In the genomic region with DNA sequence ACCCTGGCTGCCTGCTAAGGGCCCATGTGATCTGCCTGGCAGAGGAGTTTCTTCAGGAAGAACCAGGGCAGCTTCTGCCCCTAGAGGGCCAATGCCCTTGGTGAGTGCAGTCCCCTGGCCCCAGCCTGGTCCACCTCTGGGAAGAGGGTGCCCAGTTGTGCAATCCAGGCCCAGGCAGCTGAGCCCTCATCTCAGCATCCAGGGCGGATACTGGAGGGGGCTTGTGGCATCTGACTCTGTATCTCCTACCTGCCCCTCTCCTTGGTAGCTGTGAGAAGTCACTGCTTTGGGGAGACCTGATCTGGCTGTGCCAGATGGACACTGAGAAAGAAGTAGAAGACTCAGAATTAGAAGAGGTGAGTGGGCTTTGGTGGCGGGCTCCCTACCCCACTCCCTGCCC, we compare ENCODE assay signal across 8 cellular contexts. TPM values are rescaled to one million over a fixed set of nuclear protein-coding genes. Genes with fewer than 3 reads are reported as not detected.
DNase-seq lines count a peak whose midpoint lies in the region; ATAC-seq and TF ChIP-seq lines count a peak whose summit lies in the region.
"Not testable (repeated sequence)": the region's sequence is repeated elsewhere in the genome, so short reads cannot be mapped to it uniquely, and the experiment has no call there.
"Had no signal": no experiment of that assay in that cellular context is flagged by ENCODE, and none has a peak within 500 bp of the region (broad histone marks: within the 10 kb centered on the region; RNA-seq: fewer than 3 reads in every experiment).

No MANE protein-coding gene starts in this region.

- not testable (repeated sequence) for H3K4me3 Mint-ChIP-seq in type B pancreatic cell

- H3K36me3 ChIP-seq in RWPE2 (ENCODE audit: low read depth); right lobe of liver: not testable (repeated sequence)

- intact Hi-C loops in Right ventricle myocardium inferior (cut with DNase I); right lobe of liver (cut with DNase I): not testable (repeated sequence)

- H3K27ac Mint-ChIP-seq in type B pancreatic cell: not testable (repeated sequence)

- DNase-seq in RWPE2 (ENCODE audit: low spot score) (peak; percentile 30), Right ventricle myocardium inferior (ENCODE audit: missing footprints) (peak; percentile 28), right lobe of liver (peak in 2 of 3 donors; percentile 15 to 37), type B pancreatic cell (ENCODE audit: extremely low spot score, unreplicated experiment) (peak; percentile 16)
- peak; percentile 49 for DNase-seq in activated CD8-positive, alpha-beta memory T cell treated with anti-CD3 and anti-CD28 coated beads for 24 hours
- DNase-seq in activated effector memory CD4-positive, alpha-beta T cell treated with anti-CD3 and anti-CD28 coated beads, Interleukin-2, amount 50 U/mL, for 16 hours: peak; percentile 61
- peak; percentile 1 for DNase-seq in stimulated activated CD4-positive, alpha-beta T cell treated with anti-CD3 and anti-CD28 coated beads, Interleukin-1b, Interleukin-23, amount 100 ng/mL, for 48 hours

- not testable (repeated sequence) for H3K4me1 Mint-ChIP-seq in type B pancreatic cell (ENCODE audit: unreplicated experiment)

- H3K36me3 Mint-ChIP-seq in type B pancreatic cell: not testable (repeated sequence)

- H3K27me3 ChIP-seq in RWPE2 (ENCODE audit: insufficient read depth, poor library complexity, severe bottlenecking); right lobe of liver: not testable (repeated sequence)

- no CpG with 5 or more reads among the region's 2 CpGs for WGBS in right lobe of liver (ENCODE audit: insufficient coverage, low coverage, low lambda C conversion rate, missing lambda C conversion rate)

- not testable (repeated sequence) for H3K9me3 ChIP-seq in RWPE2 (ENCODE audit: severe bottlenecking); right lobe of liver

- H3K27me3 Mint-ChIP-seq in type B pancreatic cell: not testable (repeated sequence)

- TF ChIP-seq POLR2A in right lobe of liver (IDR thresholded peaks at IDR 0.05): not testable (repeated sequence)

- H3K4me1 ChIP-seq in RWPE2 (ENCODE audit: insufficient read depth, poor library complexity, severe bottlenecking); right lobe of liver: not testable (repeated sequence)

- not testable (repeated sequence) for H3K9me3 Mint-ChIP-seq in type B pancreatic cell

- not testable (repeated sequence) for ATAC-seq in RWPE2 (ENCODE audit: low read depth); Right ventricle myocardium inferior; right lobe of liver

- TF ChIP-seq CTCF in RWPE2 (IDR thresholded peaks at IDR 0.05; ENCODE audit: poor library complexity, severe bottlenecking); right lobe of liver (IDR thresholded peaks at IDR 0.05); type B pancreatic cell (conservative IDR thresholded peaks at IDR 0.05): not testable (repeated sequence)

- H3K4me3 ChIP-seq in RWPE2 (ENCODE audit: severe bottlenecking); right lobe of liver: not testable (repeated sequence)

- not testable (repeated sequence) for H3K27ac ChIP-seq in RWPE2 (ENCODE audit: poor library complexity, severe bottlenecking); right lobe of liver

RNA-seq across cellular contexts. Expression of a gene that starts 2.1 kb away (rescaled TPM):
- total RNA-seq in Right ventricle myocardium inferior (3.4 TPM), right lobe of liver (1 to 10 TPM in 4 of 6 experiments, under 1 TPM in 2; 0.33 to 9.9 (median 3.9) TPM), type B pancreatic cell (ENCODE audit: low replicate concordance) (3.5 and 3.6 TPM in 2 replicates)

RNA-seq across cellular contexts. Expression of a gene that starts 3.3 kb away (rescaled TPM):
- total RNA-seq in Right ventricle myocardium inferior (17.7 TPM), right lobe of liver (10 to 100 TPM; 14.4 to 37.8 (median 25.5) TPM), type B pancreatic cell (ENCODE audit: low replicate concordance) (32.9 and 39.6 TPM in 2 replicates)

RNA-seq across cellular contexts. Expression of a gene that starts 3.5 kb away (rescaled TPM):
- total RNA-seq in Right ventricle myocardium inferior (2.1 TPM), right lobe of liver (1 to 10 TPM; 1.7 to 6.6 (median 2.7) TPM), type B pancreatic cell (ENCODE audit: low replicate concordance) (2.5 and 6.0 TPM in 2 replicates)

RNA-seq across cellular contexts. Expression of a gene that starts 48.5 kb away (rescaled TPM):
- total RNA-seq in Right ventricle myocardium inferior (15.0 TPM), right lobe of liver (10 to 100 TPM in 5 of 6 experiments, 1 to 10 TPM in 1; 7.3 to 39.3 (median 17.4) TPM), type B pancreatic cell (ENCODE audit: low replicate concordance) (40.1 and 50.2 TPM in 2 replicates)

RNA-seq across cellular contexts. Expression of a gene that starts 51.1 kb away (rescaled TPM):
- 0.38 TPM for total RNA-seq in Right ventricle myocardium inferior
- under 1 TPM; 0.29 to 0.60 (median 0.35) TPM for total RNA-seq in right lobe of liver
- total RNA-seq in type B pancreatic cell (ENCODE audit: low replicate concordance): 1.00 and 1.5 TPM in 2 replicates
- total RNA-seq: H4 had no signal

Comparison
In these comparisons a context has a peak if more than half of its experiments do, and no peak if none do; other contexts are left out.
1. DNase-seq: peak in every context shown above with its lines; median percentile 61 in activated effector memory CD4-positive, alpha-beta T cell treated with anti-CD3 and anti-CD28 coated beads, Interleukin-2, amount 50 U/mL, for 16 hours; 49 in activated CD8-positive, alpha-beta memory T cell treated with anti-CD3 and anti-CD28 coated beads for 24 hours; 30 in RWPE2; 28 in Right ventricle myocardium inferior; 26 in right lobe of liver; 16 in type B pancreatic cell; 1 in stimulated activated CD4-positive, alpha-beta T cell treated with anti-CD3 and anti-CD28 coated beads, Interleukin-1b, Interleukin-23, amount 100 ng/mL, for 48 hours.